ENCODE assay signal across 19 cellular contexts in the genomic region with DNA sequence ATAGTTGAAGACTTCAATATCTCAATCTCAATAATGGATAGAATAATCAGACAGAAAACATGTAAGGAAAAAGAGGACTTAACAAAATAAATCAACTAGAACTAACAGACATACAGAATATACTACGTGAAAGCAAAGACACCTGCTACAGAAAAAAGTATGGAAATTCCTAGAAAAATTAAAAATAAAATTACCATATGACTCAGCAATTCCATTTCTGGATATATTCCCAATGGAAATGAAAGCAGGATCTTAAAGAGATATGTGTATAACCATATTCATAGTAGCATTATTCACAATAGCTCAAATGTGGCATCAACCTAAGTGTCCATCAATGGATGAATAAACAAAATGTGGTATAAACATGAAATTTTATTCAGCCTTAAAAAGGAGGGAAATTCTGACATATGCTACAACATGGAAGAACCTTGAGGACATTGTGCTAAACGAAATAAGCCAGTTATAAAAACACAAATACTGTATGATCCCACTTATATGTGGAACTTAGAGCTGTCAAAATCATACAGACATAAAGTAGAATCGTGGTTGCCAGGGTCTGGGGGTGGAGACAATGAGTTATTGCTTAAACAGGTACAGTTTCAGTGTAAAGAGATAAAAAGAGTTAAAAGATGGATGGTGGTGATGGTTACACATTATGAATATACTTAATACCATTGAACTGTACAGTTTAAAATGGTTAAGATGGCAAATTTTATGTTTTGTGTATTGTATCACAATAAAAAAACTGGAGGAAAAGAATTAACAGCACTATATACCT. TPM values are rescaled to one million over a fixed set of nuclear protein-coding genes. Genes with fewer than 3 reads are reported as not detected.
DNase-seq lines count a peak whose midpoint lies in the region; ATAC-seq, FAIRE-seq and TF ChIP-seq lines count a peak whose summit lies in the region.
"Had no signal": no experiment of that assay in that cellular context is flagged by ENCODE, and none has a peak within 500 bp of the region (broad histone marks: within the 10 kb centered on the region; RNA-seq: fewer than 3 reads in every experiment).

No MANE protein-coding gene starts in this region.

- SMC1A ChIA-PET in GM12878 (lab: Charles Lee; ENCODE audit: uncharacterized antibody, unreplicated experiment): interaction anchor here (1.0 to 1.1 kb wide), 2 partner anchors 14 to 35 kb away, joined by 3 to 4 read pairs; no protein-coding TSS in a partner anchor

- peak; percentile 56 for FAIRE-seq in GM12878 (lab: Jason Lieb, UNC)
- peak; percentile 15 for FAIRE-seq in small intestine (lab: Jason Lieb, UNC)

- H3K4me1 Mint-ChIP-seq in activated T-cell treated with anti-CD3 and anti-CD28 coated beads, Interleukin-2, amount 50 U/mL, for 24 hours (ENCODE audit: low read depth): peaks cover 78% of the 10 kb centered on the region
- H3K4me1 Mint-ChIP-seq in HFFc6 (ENCODE audit: low read depth): peaks cover 59% of the 10 kb centered on the region
- H3K4me1 Mint-ChIP-seq: neural progenitor cell had no signal

- no peak overlapping the region for H3K9ac ChIP-seq in GM12878 (ENCODE audit: control insufficient read depth, insufficient read depth, low read length)
- H3K9ac ChIP-seq: neural progenitor cell had no signal

- DNase-seq in activated T-cell treated with anti-CD3 and anti-CD28 coated beads, Interleukin-2, amount 50 U/mL, for 24 hours: no peak
- DNase-seq in activated T-cell treated with anti-CD3 and anti-CD28 coated beads, Interleukin-2, amount 50 U/mL, for 48 hours: no peak
- DNase-seq in HFFc6 (no peak), GM12878 (ENCODE audit: low read depth, low spot score) (no peak), small intestine (no peak), dorsolateral prefrontal cortex (no peak), HEK293T (ENCODE audit: extremely low spot score) (no peak)
- DNase-seq: activated B cell treated with CpG ODN at 0.5 μM for 24 hours; activated CD8-positive, alpha-beta memory T cell treated with anti-CD3 and anti-CD28 coated beads, Interleukin-2, amount 50 U/mL, for 48 hours; amygdala; kidney glomerular epithelial cell; NCI-H2029; NCI-H446 treated with DMSO at 0.1 percent for 48 hours; stimulated activated CD4-positive, alpha-beta T cell treated with anti-CD3 and anti-CD28 coated beads, Interleukin-12 subunit alpha, Interleukin-12 subunit beta, amount 100 ng/mL, for 4 hours; stimulated activated naive CD4-positive, alpha-beta T cell; upper lobe of left lung had no signal

- H3K27ac Mint-ChIP-seq in activated T-cell treated with anti-CD3 and anti-CD28 coated beads, Interleukin-2, amount 50 U/mL, for 24 hours: peak overlapping the region; percentile 53
- H3K27ac Mint-ChIP-seq in HFFc6: peak overlapping the region; percentile 57
- H3K27ac Mint-ChIP-seq: activated B cell treated with CpG ODN at 0.5 μM for 24 hours, neural progenitor cell had no signal

- TF ChIP-seq CTCF in HFFc6 (IDR thresholded peaks at IDR 0.05) (no peak), GM12878 (IDR thresholded peaks at IDR 0.05 in 2 of 3, conservative IDR thresholded peaks at IDR 0.05 in 1 of 3; ENCODE audit: control insufficient read depth in 2 of 3, extremely low read depth in 1 of 3, insufficient read depth in 1 of 3, low read depth in 3 of 3, low read length in 3 of 3) (no peak), dorsolateral prefrontal cortex (IDR thresholded peaks at IDR 0.05 in 54 of 56, conservative IDR thresholded peaks at IDR 0.05 in 2 of 56; ENCODE audit: low read depth in 1 of 56, partially characterized antibody in 56 of 56) (no peak)

- H3K36me3 ChIP-seq in GM12878 (ENCODE audit: control insufficient read depth in 2 of 2, insufficient read depth in 2 of 2, low read length in 1 of 2) (peaks cover 0 to 2% of the 10 kb centered on the region in 2 experiments; a peak in 1 of 4 replicates), small intestine (ENCODE audit: control insufficient read depth in 2 of 2, insufficient read depth in 2 of 2, low read length in 2 of 2) (no peaks in the 10 kb centered on the region)
- H3K36me3 ChIP-seq: neural progenitor cell, upper lobe of left lung had no signal

- H3K4me1 ChIP-seq in GM12878 (ENCODE audit: control insufficient read depth, insufficient read depth, low read length) (no peaks in the 10 kb centered on the region), small intestine (ENCODE audit: control insufficient read depth in 2 of 2, insufficient read depth in 1 of 2, low read depth in 1 of 2, low read length in 1 of 2) (peaks cover 0 to 15% of the 10 kb centered on the region in 2 donors)

- peaks cover 75% of the 10 kb centered on the region for H3K36me3 Mint-ChIP-seq in activated T-cell treated with anti-CD3 and anti-CD28 coated beads, Interleukin-2, amount 50 U/mL, for 24 hours (ENCODE audit: low read depth)
- H3K36me3 Mint-ChIP-seq in HFFc6 (ENCODE audit: low read depth): peaks cover 55% of the 10 kb centered on the region

- no peak for TF ChIP-seq POLR2A in GM12878 (IDR thresholded peaks at IDR 0.05; ENCODE audit: low read depth, low read length)

- H3K4me2 ChIP-seq in GM12878 (ENCODE audit: control insufficient read depth, insufficient read depth): peak overlapping the region; percentile 1; the same call in 1 of the 2 replicates
- H3K4me2 ChIP-seq: neural progenitor cell had no signal

- RAD21 ChIA-PET in GM12878 (lab: Charles Lee; ENCODE audit: unreplicated experiment): no interaction called here

- 80% methylated on average over 3 of the region's 3 CpGs for WGBS in GM12878 (ENCODE audit: insufficient coverage, insufficient replicate concordance, low lambda C conversion rate, missing lambda C conversion rate)
- 75 to 83% (median 79%) methylated on average over 3 of the region's 3 CpGs for WGBS in small intestine, 3 donors

- TF ChIP-seq RAD21 in GM12878 (IDR thresholded peaks at IDR 0.05; ENCODE audit: insufficient read depth, low read depth, low read length): no peak

- peaks cover 88% of the 10 kb centered on the region for H3K79me2 ChIP-seq in GM12878 (ENCODE audit: control insufficient read depth, insufficient read depth, low read length)

- in situ Hi-C loops in GM12878 (cut with MboI): no loop called here

- no peak overlapping the region for H3K4me3 Mint-ChIP-seq in activated T-cell treated with anti-CD3 and anti-CD28 coated beads, Interleukin-2, amount 50 U/mL, for 24 hours
- no peak overlapping the region for H3K4me3 Mint-ChIP-seq in HFFc6
- H3K4me3 Mint-ChIP-seq: activated B cell treated with CpG ODN at 0.5 μM for 24 hours, CD14-positive monocyte, neural progenitor cell had no signal

- H3K27ac ChIP-seq in GM12878 (ENCODE audit: control insufficient read depth, insufficient read depth) (no peak overlapping the region), small intestine (ENCODE audit: low read depth in 1 of 2, low read length in 1 of 2) (no peak overlapping the region), dorsolateral prefrontal cortex (no peak overlapping the region)
- H3K27ac ChIP-seq: neural progenitor cell, upper lobe of left lung had no signal

- H3K9me3 ChIP-seq in GM12878 (replicated peaks; ENCODE audit: control insufficient read depth, insufficient read depth, low read length) (peaks cover 2% of the 10 kb centered on the region; the same call in 2 of the 3 replicates), small intestine (ENCODE audit: control insufficient read depth, low read depth) (no peaks in the 10 kb centered on the region)

- no peak overlapping the region for H2AFZ ChIP-seq in GM12878 (ENCODE audit: control insufficient read depth, low read depth, low read length)
- H2AFZ ChIP-seq: neural progenitor cell had no signal

- POLR2A ChIA-PET in GM12878 (lab: Charles Lee) (no interaction called here), HEK293T (lab: Yijun Ruan, JAX) (interaction anchor here (1.6 kb wide), 1 partner anchor 14 kb away, joined by 3 read pairs; no protein-coding TSS in a partner anchor)

- peak; percentile 10; the same call in 2 of the 3 replicates for ATAC-seq in GM12878
- no peak for ATAC-seq in GM21576 (IDR thresholded peaks at IDR 0.05; ENCODE audit: unreplicated experiment)

- TF ChIP-seq EP300 in GM12878 (IDR thresholded peaks at IDR 0.05; ENCODE audit: borderline replicate concordance in 1 of 2, control insufficient read depth in 1 of 2, low read depth in 2 of 2, low read length in 2 of 2): no peak

- no peaks in the 10 kb centered on the region for H3K27me3 Mint-ChIP-seq in activated T-cell treated with anti-CD3 and anti-CD28 coated beads, Interleukin-2, amount 50 U/mL, for 24 hours
- no peaks in the 10 kb centered on the region; the same call in 1 of the 2 replicates for H3K27me3 Mint-ChIP-seq in HFFc6 (ENCODE audit: insufficient read depth)
- H3K27me3 Mint-ChIP-seq: activated B cell treated with CpG ODN at 0.5 μM for 24 hours had no signal

- intact Hi-C loops in GM12878 (cut with micrococcal nuclease; ENCODE audit: unreplicated experiment): loop anchor here (10.0 kb wide), 1 partner anchor 195 kb away; no protein-coding TSS in a partner anchor
- intact Hi-C loops in dorsolateral prefrontal cortex (cut with DNase I): no loop called here

- peaks cover 6% of the 10 kb centered on the region for H3K9me3 Mint-ChIP-seq in activated T-cell treated with anti-CD3 and anti-CD28 coated beads, Interleukin-2, amount 50 U/mL, for 24 hours
- peaks cover 9% of the 10 kb centered on the region; the same call in 1 of the 2 replicates for H3K9me3 Mint-ChIP-seq in HFFc6

- no peaks in the 10 kb centered on the region for H4K20me1 ChIP-seq in GM12878 (ENCODE audit: control insufficient read depth, insufficient read depth)

- no peaks in the 10 kb centered on the region for H3K27me3 ChIP-seq in GM12878 (replicated peaks in 1 of 2; ENCODE audit: control insufficient read depth in 2 of 2, insufficient read depth in 2 of 2, low read length in 1 of 2)
- H3K27me3 ChIP-seq in small intestine (ENCODE audit: control insufficient read depth in 2 of 2, insufficient read depth in 2 of 2, low read length in 2 of 2): no peaks in the 10 kb centered on the region
- H3K27me3 ChIP-seq in dorsolateral prefrontal cortex: no peaks in the 10 kb centered on the region
- H3K27me3 ChIP-seq: neural progenitor cell, upper lobe of left lung had no signal

- CTCF ChIA-PET in GM12878 (lab: Yijun Ruan, JAX) (interaction anchor here (0.9 kb wide), 1 partner anchor 12 kb away, joined by 3 read pairs; no protein-coding TSS in a partner anchor), HEK293T (lab: Yijun Ruan, JAX) (no interaction called here)

- no TSS peak for BruUV-seq in GM12878 (replicated peaks; lab: Mats Ljungman, UMichigan)

- H3K4me3 ChIP-seq in GM12878: no peak overlapping the region
- no peak overlapping the region for H3K4me3 ChIP-seq in small intestine (ENCODE audit: low read depth in 1 of 2, low read length in 2 of 2)
- no peak overlapping the region for H3K4me3 ChIP-seq in dorsolateral prefrontal cortex
- H3K4me3 ChIP-seq: neural progenitor cell, upper lobe of left lung had no signal

RNA-seq across cellular contexts. Expression of gene PLAA, which starts 6.9 kb away (rescaled TPM):
- total RNA-seq in HFFc6 (2021; fragmentation: NEBNext Ultra II Directional; extraction: Animal tissue kit (Norgen Biotek cat#: 25700)): 10 to 100 TPM; 33.4 to 37.9 (median 36.7) TPM
- total RNA-seq in GM12878 (2013; cell fraction: nucleolus; rRNA removed): 35.3 and 39.0 TPM in 2 replicates
- total RNA-seq in GM12878 (2014; rRNA removed) (36.3 and 36.6 TPM in 2 replicates), GM12878 (2014; rRNA removed; fragmentation: Illumina TruSeq; extraction: Trizol) (32.9 and 34.2 TPM in 2 replicates), GM12878 (2021) (32.7 and 35.3 TPM in 2 replicates), dorsolateral prefrontal cortex (10 to 100 TPM; 16.3 to 40.7 (median 27.7) TPM)
- 18.4 TPM for polyA plus RNA-seq in GM12878 (2011; ENCODE audit: low read depth)
- polyA plus RNA-seq in GM12878 (2011; rRNA removed) (18.4 and 22.7 TPM in 2 replicates), GM12878 (2014; fragmentation: Illumina TruSeq; extraction: Trizol) (41.2 and 59.9 TPM in 2 replicates), GM12878 (2014; fragmentation: Nextera tagmentation; extraction: Ambion mirVana) (10 to 100 TPM in 1 of 2 experiments, 1 to 10 TPM in 1; 5.6 to 10.4 TPM), GM12878 (2014; rRNA removed) (29.1 and 29.7 TPM in 2 replicates), GM12878 (2016; fragmentation: Nextera tagmentation; extraction: Ambion mirVana) (10 to 100 TPM; 41.6 to 42.4 TPM), small intestine (10 to 100 TPM; 10.1 to 13.8 (median 11.1) TPM)
- 10.4 and 10.5 TPM in 2 replicates for polyA plus RNA-seq in GM12878 (2011; cell fraction: cytosol; rRNA removed)
- polyA plus RNA-seq in GM12878 (2011; cell fraction: nucleus; rRNA removed): 14.0 and 21.8 TPM in 2 replicates
- polyA plus RNA-seq in GM12878 (2012): 18.8 and 23.2 TPM in 2 replicates
- 14.1 and 21.4 TPM in 2 replicates for polyA minus RNA-seq in GM12878 (2011; rRNA and poly(A)+ RNA removed)
- 14.7 and 17.6 TPM in 2 replicates for polyA minus RNA-seq in GM12878 (2011; cell fraction: cytosol; rRNA and poly(A)+ RNA removed)
- 15.1 and 26.7 TPM in 2 replicates for polyA minus RNA-seq in GM12878 (2011; cell fraction: nucleus; rRNA and poly(A)+ RNA removed)

RNA-seq across cellular contexts. Expression of gene IFT74, which starts 16.1 kb away (rescaled TPM):
- 10 to 100 TPM; 12.1 to 15.7 (median 12.8) TPM for total RNA-seq in HFFc6 (2021; fragmentation: NEBNext Ultra II Directional; extraction: Animal tissue kit (Norgen Biotek cat#: 25700))
- total RNA-seq in GM12878 (2013; cell fraction: nucleolus; rRNA removed): 27.8 and 30.6 TPM in 2 replicates
- total RNA-seq in GM12878 (2014; rRNA removed): 9.8 and 13.7 TPM in 2 replicates
- 15.4 and 17.3 TPM in 2 replicates for total RNA-seq in GM12878 (2014; rRNA removed; fragmentation: Illumina TruSeq; extraction: Trizol)
- total RNA-seq in GM12878 (2021): 7.6 and 8.2 TPM in 2 replicates
- 3.1 TPM for polyA plus RNA-seq in GM12878 (2011; ENCODE audit: low read depth)
- polyA plus RNA-seq in GM12878 (2011; rRNA removed): 11.0 and 20.4 TPM in 2 replicates
- 3.2 and 3.3 TPM in 2 replicates for polyA plus RNA-seq in GM12878 (2011; cell fraction: cytosol; rRNA removed)
- polyA plus RNA-seq in GM12878 (2011; cell fraction: nucleus; rRNA removed): 6.2 and 7.9 TPM in 2 replicates
- polyA plus RNA-seq in GM12878 (2012): 5.3 and 6.5 TPM in 2 replicates
- 14.2 and 22.0 TPM in 2 replicates for polyA plus RNA-seq in GM12878 (2014; fragmentation: Illumina TruSeq; extraction: Trizol)
- 1 to 10 TPM; 7.9 to 9.4 TPM for polyA plus RNA-seq in GM12878 (2014; fragmentation: Nextera tagmentation; extraction: Ambion mirVana)
- polyA plus RNA-seq in GM12878 (2014; rRNA removed): 6.8 and 7.7 TPM in 2 replicates
- polyA plus RNA-seq in GM12878 (2016; fragmentation: Nextera tagmentation; extraction: Ambion mirVana): 10 to 100 TPM; 14.2 to 14.6 TPM
- 5.0 and 11.3 TPM in 2 replicates for polyA minus RNA-seq in GM12878 (2011; rRNA and poly(A)+ RNA removed)
- polyA minus RNA-seq in GM12878 (2011; cell fraction: cytosol; rRNA and poly(A)+ RNA removed): 2.4 and 5.7 TPM in 2 replicates
- polyA minus RNA-seq in GM12878 (2011; cell fraction: nucleus; rRNA and poly(A)+ RNA removed): 15.2 and 24.5 TPM in 2 replicates
- polyA plus RNA-seq in small intestine: 1 to 10 TPM; 4.6 to 8.4 (median 5.6) TPM
- total RNA-seq in dorsolateral prefrontal cortex: 10 to 100 TPM in 116 of 120 experiments, 1 to 10 TPM in 4; 8.9 to 23.7 (median 13.5) TPM

RNA-seq across cellular contexts. Expression of gene CAAP1, which starts 47.5 kb away (rescaled TPM):
- 10 to 100 TPM; 12.1 to 15.3 (median 13.7) TPM for total RNA-seq in HFFc6 (2021; fragmentation: NEBNext Ultra II Directional; extraction: Animal tissue kit (Norgen Biotek cat#: 25700))
- 42.1 and 52.4 TPM in 2 replicates for total RNA-seq in GM12878 (2013; cell fraction: nucleolus; rRNA removed)
- total RNA-seq in GM12878 (2014; rRNA removed) (15.6 and 21.7 TPM in 2 replicates), GM12878 (2014; rRNA removed; fragmentation: Illumina TruSeq; extraction: Trizol) (21.1 and 21.8 TPM in 2 replicates), GM12878 (2021) (19.3 and 20.3 TPM in 2 replicates), dorsolateral prefrontal cortex (10 to 100 TPM in 76 of 120 experiments, 1 to 10 TPM in 44; 6.6 to 18.7 (median 10.8) TPM)
- 6.5 TPM for polyA plus RNA-seq in GM12878 (2011; ENCODE audit: low read depth)
- polyA plus RNA-seq in GM12878 (2011; rRNA removed) (25.4 and 47.1 TPM in 2 replicates), GM12878 (2014; fragmentation: Illumina TruSeq; extraction: Trizol) (23.6 and 29.0 TPM in 2 replicates), GM12878 (2014; fragmentation: Nextera tagmentation; extraction: Ambion mirVana) (10 to 100 TPM; 11.0 to 11.9 TPM), GM12878 (2014; rRNA removed) (11.9 and 16.0 TPM in 2 replicates), GM12878 (2016; fragmentation: Nextera tagmentation; extraction: Ambion mirVana) (10 to 100 TPM; 25.0 to 27.5 TPM), small intestine (10 to 100 TPM in 2 of 3 donors, 1 to 10 TPM in 1; 9.2 to 22.2 (median 17.2) TPM)
- 10.8 and 20.8 TPM in 2 replicates for polyA plus RNA-seq in GM12878 (2011; cell fraction: cytosol; rRNA removed)
- 11.9 and 15.8 TPM in 2 replicates for polyA plus RNA-seq in GM12878 (2011; cell fraction: nucleus; rRNA removed)
- 11.8 and 11.9 TPM in 2 replicates for polyA plus RNA-seq in GM12878 (2012)
- 5.7 and 7.8 TPM in 2 replicates for polyA minus RNA-seq in GM12878 (2011; rRNA and poly(A)+ RNA removed)
- 7.3 and 10.3 TPM in 2 replicates for polyA minus RNA-seq in GM12878 (2011; cell fraction: cytosol; rRNA and poly(A)+ RNA removed)
- polyA minus RNA-seq in GM12878 (2011; cell fraction: nucleus; rRNA and poly(A)+ RNA removed): 12.0 and 21.2 TPM in 2 replicates
